Comparison of ENCODE assay signal across 2 cellular contexts in genomic region chr16:86772231-86772510, GRCh38.
TF ChIP-seq lines count a peak whose summit lies in the region.

No MANE protein-coding gene starts in this region.

TF ChIP-seq in SK-N-SH, 30 proteins besides CTCF, POLR2A, EP300 and RAD21 (continued from another document):
- TF ChIP-seq, protein P1, sequence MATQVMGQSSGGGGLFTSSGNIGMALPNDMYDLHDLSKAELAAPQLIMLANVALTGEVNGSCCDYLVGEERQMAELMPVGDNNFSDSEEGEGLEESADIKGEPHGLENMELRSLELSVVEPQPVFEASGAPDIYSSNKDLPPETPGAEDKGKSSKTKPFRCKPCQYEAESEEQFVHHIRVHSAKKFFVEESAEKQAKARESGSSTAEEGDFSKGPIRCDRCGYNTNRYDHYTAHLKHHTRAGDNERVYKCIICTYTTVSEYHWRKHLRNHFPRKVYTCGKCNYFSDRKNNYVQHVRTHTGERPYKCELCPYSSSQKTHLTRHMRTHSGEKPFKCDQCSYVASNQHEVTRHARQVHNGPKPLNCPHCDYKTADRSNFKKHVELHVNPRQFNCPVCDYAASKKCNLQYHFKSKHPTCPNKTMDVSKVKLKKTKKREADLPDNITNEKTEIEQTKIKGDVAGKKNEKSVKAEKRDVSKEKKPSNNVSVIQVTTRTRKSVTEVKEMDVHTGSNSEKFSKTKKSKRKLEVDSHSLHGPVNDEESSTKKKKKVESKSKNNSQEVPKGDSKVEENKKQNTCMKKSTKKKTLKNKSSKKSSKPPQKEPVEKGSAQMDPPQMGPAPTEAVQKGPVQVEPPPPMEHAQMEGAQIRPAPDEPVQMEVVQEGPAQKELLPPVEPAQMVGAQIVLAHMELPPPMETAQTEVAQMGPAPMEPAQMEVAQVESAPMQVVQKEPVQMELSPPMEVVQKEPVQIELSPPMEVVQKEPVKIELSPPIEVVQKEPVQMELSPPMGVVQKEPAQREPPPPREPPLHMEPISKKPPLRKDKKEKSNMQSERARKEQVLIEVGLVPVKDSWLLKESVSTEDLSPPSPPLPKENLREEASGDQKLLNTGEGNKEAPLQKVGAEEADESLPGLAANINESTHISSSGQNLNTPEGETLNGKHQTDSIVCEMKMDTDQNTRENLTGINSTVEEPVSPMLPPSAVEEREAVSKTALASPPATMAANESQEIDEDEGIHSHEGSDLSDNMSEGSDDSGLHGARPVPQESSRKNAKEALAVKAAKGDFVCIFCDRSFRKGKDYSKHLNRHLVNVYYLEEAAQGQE (IDR thresholded peaks at IDR 0.05; ENCODE audit: low read depth, low read length), result no peak
- TF ChIP-seq CHD2 (IDR thresholded peaks at IDR 0.05; ENCODE audit: low read length, partially characterized antibody) (no peak), RXRA (IDR thresholded peaks at IDR 0.05; ENCODE audit: borderline replicate concordance, low read depth) (no peak), FOXJ3 (CRISPR knock-in tag; IDR thresholded peaks at IDR 0.05) (no peak), USF2 (IDR thresholded peaks at IDR 0.05; ENCODE audit: borderline replicate concordance, low read depth, low read length) (no peak)
- TF ChIP-seq, protein P2, sequence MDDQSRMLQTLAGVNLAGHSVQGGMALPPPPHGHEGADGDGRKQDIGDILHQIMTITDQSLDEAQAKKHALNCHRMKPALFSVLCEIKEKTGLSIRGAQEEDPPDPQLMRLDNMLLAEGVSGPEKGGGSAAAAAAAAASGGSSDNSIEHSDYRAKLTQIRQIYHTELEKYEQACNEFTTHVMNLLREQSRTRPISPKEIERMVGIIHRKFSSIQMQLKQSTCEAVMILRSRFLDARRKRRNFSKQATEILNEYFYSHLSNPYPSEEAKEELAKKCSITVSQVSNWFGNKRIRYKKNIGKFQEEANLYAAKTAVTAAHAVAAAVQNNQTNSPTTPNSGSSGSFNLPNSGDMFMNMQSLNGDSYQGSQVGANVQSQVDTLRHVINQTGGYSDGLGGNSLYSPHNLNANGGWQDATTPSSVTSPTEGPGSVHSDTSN (IDR thresholded peaks at IDR 0.05), result no peak
TF ChIP-seq in SK-N-SH: peak in this region for 0.

TF ChIP-seq in SK-N-SH treated with all-trans-retinoic acid at 6 μM for 48 hours, 23 proteins besides CTCF, POLR2A, EP300 and RAD21 (continued from another document):
- no peak for TF ChIP-seq ZC3H10 (CRISPR knock-in tag; IDR thresholded peaks at IDR 0.05)
